28 cellular contexts compared by ENCODE assay signal in genomic region chr19:53768401-53768800, GRCh38. TPM values are rescaled to one million over a fixed set of nuclear protein-coding genes. Genes with fewer than 3 reads are reported as not detected.
"Had no signal": no experiment of that assay in that cellular context is flagged by ENCODE, and none has a peak within 500 bp of the region (broad histone marks: within the 10 kb centered on the region; RNA-seq: fewer than 3 reads in every experiment).

No MANE protein-coding gene starts in this region.

- H3K9me3 ChIP-seq: esophagus muscularis mucosa, prostate gland, stomach, transverse colon had no signal

- H3K4me1 ChIP-seq: neural progenitor cell, prostate gland, transverse colon had no signal

- FAIRE-seq: astrocyte, colon, frontal cortex had no signal

- H2AFZ ChIP-seq: neural progenitor cell had no signal

- ATAC-seq: activated CD4-positive, alpha-beta T cell treated with anti-CD3 and anti-CD28 coated beads for 36 hours; left colon; naive thymus-derived CD4-positive, alpha-beta T cell; stimulated activated memory B cell treated with anti-CD40 and anti-IgM and Interleukin-4, amounts not matched to agents 10 μg/mL and 1 μg/mL and 100 μg/mL, for 72 hours had no signal

- H3K27me3 ChIP-seq: neural progenitor cell had no signal

- DNase-seq: activated B cell treated with CpG ODN at 0.5 μM for 24 hours; activated CD4-positive, alpha-beta T cell treated with anti-CD3 and anti-CD28 coated beads for 36 hours; activated CD4-positive, alpha-beta T cell treated with anti-CD3 and anti-CD28 coated beads, Interleukin-2, amount 50 U/mL, for 4 hours; activated CD8-positive, alpha-beta memory T cell treated with anti-CD3 and anti-CD28 coated beads for 24 hours; activated CD8-positive, alpha-beta memory T cell treated with anti-CD3 and anti-CD28 coated beads, Interleukin-2, amount 50 U/mL, for 4 hours; activated naive CD4-positive, alpha-beta T cell treated with Interleukin-2 at 50 U/mL for 16 hours; activated naive CD8-positive, alpha-beta T cell treated with anti-CD3 and anti-CD28 coated beads for 36 hours; activated T-cell treated with anti-CD3 and anti-CD28 coated beads, Interleukin-2, amount 50 U/mL, for 24 hours; central memory CD4-positive, alpha-beta T cell; effector memory CD4-positive, alpha-beta T cell; glutamatergic neuron; hypothalamus; left colon; naive thymus-derived CD4-positive, alpha-beta T cell; stimulated activated CD4-positive, alpha-beta T cell treated with anti-CD3 and anti-CD28 coated beads, Interleukin-2, amount 100 ng/mL, for 24 hours; stomach; T1000; transverse colon had no signal

- H3K36me3 ChIP-seq: esophagus muscularis mucosa, neural progenitor cell, prostate gland, stomach, transverse colon had no signal

- H3K27ac ChIP-seq: esophagus muscularis mucosa, neural progenitor cell, prostate gland, skin epidermis, stomach, transverse colon had no signal

- H3K4me2 ChIP-seq: neural progenitor cell had no signal

- H3K4me3 ChIP-seq: esophagus muscularis mucosa, neural progenitor cell, prostate gland, skin epidermis, stomach, transverse colon had no signal

- H3K9ac ChIP-seq: neural progenitor cell had no signal

RNA-seq across cellular contexts. Expression of gene NLRP12, which starts 55.7 kb away (rescaled TPM):
- total RNA-seq: activated B cell treated with CpG ODN at 0.5 μM for 24 hours; activated CD4-positive, alpha-beta T cell treated with anti-CD3 and anti-CD28 coated beads for 36 hours; activated T-helper 2 cell treated with anti-CD3 and anti-CD28 coated beads, Interferon-gamma antibody, Interleukin-2, Interleukin-4, amounts not matched to agents 10 μg/mL and 5 μg/mL and 100 μg/mL, durations not matched to agents 14 hours and 24 hours and 36 hours; astrocyte; osteocyte had no signal
- polyA plus RNA-seq: naive thymus-derived CD4-positive, alpha-beta T cell had no signal
